ENCODE assay signal across 14 cellular contexts in genomic region chr20:58645277-58645968, GRCh38. TPM values are rescaled to one million over a fixed set of nuclear protein-coding genes. Genes with fewer than 3 reads are reported as not detected.
DNase-seq lines count a peak whose midpoint lies in the region; ATAC-seq and TF ChIP-seq lines count a peak whose summit lies in the region.
"Had no signal": no experiment of that assay in that cellular context is flagged by ENCODE, and none has a peak within 500 bp of the region (broad histone marks: within the 10 kb centered on the region; RNA-seq: fewer than 3 reads in every experiment).

No MANE protein-coding gene starts in this region.

- H3K4me3 ChIP-seq in adrenal gland (no peak overlapping the region), testis (no peak overlapping the region)
- H3K4me3 ChIP-seq: SK-N-MC had no signal

- no peak for ATAC-seq in HG02571 (IDR thresholded peaks at IDR 0.05; ENCODE audit: unreplicated experiment)

- H3K27ac ChIP-seq in adrenal gland, result peak overlapping the region in 3 of 5 donors; percentile 21 to 61 (median 45)
- H3K27ac ChIP-seq in testis, result no peak overlapping the region
- H3K27ac ChIP-seq: 22Rv1, SK-N-MC had no signal

- no peak for TF ChIP-seq CTCF in adrenal gland (IDR thresholded peaks at IDR 0.05)
- TF ChIP-seq CTCF in testis (IDR thresholded peaks at IDR 0.05), result no peak

- intact Hi-C loops in adrenal gland (cut with DNase I) (loop anchor here (5.0 to 10.0 kb wide), 3 partner anchors 47 to 411 kb away; partner anchors contain the start of gene NPEPL1 (in 1 of the 2)), testis (cut with DNase I; ENCODE audit: low total_unique reads) (no loop called here)

- H3K36me3 ChIP-seq in adrenal gland (replicated peaks in 1 of 2) (no peaks in the 10 kb centered on the region), testis (ENCODE audit: low read depth, missing control alignments) (no peaks in the 10 kb centered on the region)

- H3K9me3 ChIP-seq in adrenal gland (replicated peaks in 1 of 3) (no peaks in the 10 kb centered on the region), testis (no peaks in the 10 kb centered on the region)

- 27 to 44% (median 32%) methylated on average over 5 of the region's 5 CpGs for WGBS in adrenal gland, 4 donors
- WGBS in testis, 2 donors, result 44 to 45% methylated on average over 5 of the region's 5 CpGs

- peak; percentile 10 for DNase-seq in activated CD8-positive, alpha-beta memory T cell treated with anti-CD3 and anti-CD28 coated beads, Interleukin-2, amount 50 U/mL, for 48 hours
- DNase-seq in activated CD8-positive, alpha-beta memory T cell treated with anti-CD3 and anti-CD28 coated beads, Interleukin-2, amount 50 U/mL, for 4 hours, result no peak
- DNase-seq in adrenal gland, result peak in 5 of 7 donors; percentile 29 to 65 (median 41)
- peak; percentile 78 for DNase-seq in glomerular visceral epithelial cell (ENCODE audit: extremely low spot score)
- DNase-seq in testis, result peak; percentile 10
- no peak for DNase-seq in NCI-H1930 (lab: John Stamatoyannopoulos, UW)
- no peak for DNase-seq in NCI-H2171 (lab: John Stamatoyannopoulos, UW)
- DNase-seq: H7; NCI-H526; posterior cingulate gyrus; stimulated activated CD4-positive, alpha-beta T cell treated with anti-CD3 and anti-CD28 coated beads, Interleukin-4, amount 100 ng/mL, for 4 hours had no signal

- TF ChIP-seq POLR2A in adrenal gland (IDR thresholded peaks at IDR 0.05) (no peak), testis (IDR thresholded peaks at IDR 0.05) (no peak)

- no peaks in the 10 kb centered on the region for H3K27me3 ChIP-seq in adrenal gland
- H3K27me3 ChIP-seq in testis, result no peaks in the 10 kb centered on the region

- H3K4me1 ChIP-seq in adrenal gland (replicated peaks in 1 of 2) (peaks cover 0 to 14% of the 10 kb centered on the region in 2 donors), testis (no peaks in the 10 kb centered on the region)

RNA-seq across cellular contexts. Expression of gene STX16, which starts 5.7 kb away (rescaled TPM):
- total RNA-seq in adrenal gland (10 to 100 TPM; 29.3 to 65.2 (median 43.6) TPM), testis (100 to 1,000 TPM; 107 to 124 TPM)
- polyA plus RNA-seq in adrenal gland (100 to 1,000 TPM in 1 of 3 donors, 10 to 100 TPM in 2; 33.4 to 134 (median 82.5) TPM), testis (ENCODE audit: insufficient read depth, low read depth, low replicate concordance) (79.3 TPM)

RNA-seq across cellular contexts. Expression of gene NPEPL1, which starts 47.2 kb away (rescaled TPM):
- 10 to 100 TPM; 16.1 to 63.5 (median 35.2) TPM for total RNA-seq in adrenal gland
- polyA plus RNA-seq in adrenal gland, result 100 to 1,000 TPM in 2 of 3 donors, 1 to 10 TPM in 1; 9.3 to 158 (median 104) TPM
- total RNA-seq in testis, result 10 to 100 TPM; 56.3 to 79.9 TPM
- polyA plus RNA-seq in testis (ENCODE audit: insufficient read depth, low read depth, low replicate concordance), result 47.6 TPM

Comparison
In these comparisons a context has a peak if more than half of its experiments do, and no peak if none do; other contexts are left out.
1. DNase-seq: peak in activated CD8-positive, alpha-beta memory T cell treated with anti-CD3 and anti-CD28 coated beads, Interleukin-2, amount 50 U/mL, for 48 hours (single experiment), adrenal gland (5 of 7), glomerular visceral epithelial cell (single experiment) and testis (single experiment); none in activated CD8-positive, alpha-beta memory T cell treated with anti-CD3 and anti-CD28 coated beads, Interleukin-2, amount 50 U/mL, for 4 hours (single experiment), NCI-H1930 (0 of 2) and NCI-H2171 (single experiment).
2. H3K27ac ChIP-seq: peak in adrenal gland (3 of 5); none in testis (0 of 2).